ENCODE assay signal across 10 cellular contexts in the genomic region with DNA sequence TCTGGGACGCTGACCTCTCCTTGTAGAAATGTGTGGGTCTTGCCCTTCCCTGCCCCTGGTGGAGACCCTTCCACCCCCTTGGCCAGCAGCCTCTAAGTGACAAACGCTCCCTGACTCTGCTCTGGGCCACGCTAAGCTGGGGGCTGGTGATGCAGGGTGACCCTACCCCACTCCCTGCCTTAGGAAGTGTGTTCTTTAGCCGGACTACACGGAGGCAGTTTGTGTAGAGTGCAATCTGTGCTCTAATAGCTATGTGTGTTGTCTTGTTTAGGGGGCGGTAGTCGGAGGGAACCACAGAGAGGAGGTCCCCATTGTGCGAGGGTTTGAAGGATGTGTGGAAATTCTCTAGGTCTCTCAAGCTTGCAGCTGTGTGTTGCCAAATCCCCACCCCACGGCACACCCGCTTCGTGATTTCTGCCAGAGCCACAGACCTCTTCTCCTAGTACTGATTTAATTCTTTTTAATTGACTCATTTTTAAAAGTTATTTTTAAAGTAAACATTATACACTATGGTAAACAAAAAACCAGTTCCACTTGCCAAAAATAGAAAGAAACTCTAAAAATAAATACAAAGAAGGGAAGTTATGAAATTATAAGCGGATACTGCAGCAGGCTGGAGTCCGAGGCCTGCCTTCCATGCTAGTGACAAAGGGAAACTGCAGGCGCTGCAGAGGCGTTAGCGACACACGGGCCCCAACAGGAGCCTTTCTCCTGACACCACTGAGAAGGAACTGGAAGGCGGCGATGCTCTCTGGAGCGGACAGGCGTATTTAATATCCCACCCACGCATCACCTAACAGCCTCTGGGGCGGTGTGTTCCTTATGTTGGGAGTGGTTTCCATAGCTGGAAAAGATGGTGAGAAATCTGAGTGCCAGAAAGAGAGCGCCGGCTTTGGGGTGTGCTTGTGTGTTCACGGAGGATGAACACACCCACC.
DNase-seq lines count a peak whose midpoint lies in the region; ATAC-seq, FAIRE-seq and TF ChIP-seq lines count a peak whose summit lies in the region.
"Had no signal": no experiment of that assay in that cellular context is flagged by ENCODE, and none has a peak within 500 bp of the region (broad histone marks: within the 10 kb centered on the region; RNA-seq: fewer than 3 reads in every experiment).

No MANE protein-coding gene starts in this region.

- H3K27ac ChIP-seq in left lung (peak overlapping the region; percentile 44 to 76), thoracic aorta (peak overlapping the region; percentile 4 to 31)

- H3K9me3 ChIP-seq in left lung, result no peaks in the 10 kb centered on the region
- no peaks in the 10 kb centered on the region for H3K9me3 ChIP-seq in thoracic aorta

- H3K27me3 ChIP-seq in left lung, result no peaks in the 10 kb centered on the region
- no peaks in the 10 kb centered on the region for H3K27me3 ChIP-seq in thoracic aorta (replicated peaks; ENCODE audit: insufficient read depth)
- H3K27me3 ChIP-seq: dorsolateral prefrontal cortex had no signal

- H3K36me3 ChIP-seq in left lung (no peaks in the 10 kb centered on the region), thoracic aorta (no peaks in the 10 kb centered on the region)

- no peak for FAIRE-seq in GM19239 (lab: Jason Lieb, UNC)

- H3K4me1 ChIP-seq in left lung (peaks cover 9 to 32% of the 10 kb centered on the region in 2 donors), thoracic aorta (ENCODE audit: control insufficient read depth in 1 of 2, low read depth in 2 of 2) (peaks cover 13 to 19% of the 10 kb centered on the region in 2 donors)

- intact Hi-C loops in left lung (cut with DNase I), result no loop called here

- H3K4me3 ChIP-seq in left lung (no peak overlapping the region), thoracic aorta (peak overlapping the region; percentile 43)

- TF ChIP-seq CTCF in left lung (IDR thresholded peaks at IDR 0.05), result no peak
- no peak for TF ChIP-seq CTCF in thoracic aorta (IDR thresholded peaks at IDR 0.05)

- ATAC-seq in left lung (peak; percentile 86), thoracic aorta (ENCODE audit: insufficient number of reproducible peaks, low FRiP score, low read depth) (peak; percentile 33)

- DNase-seq in KBM-7 (peak; percentile 39), cerebellar cortex (ENCODE audit: low spot score) (peak; percentile 31), left lung (peak; percentile 77 to 83), thoracic aorta (ENCODE audit: low spot score) (no peak), GM19239 (ENCODE audit: insufficient read length, low spot score) (no peak), NCI-H524 (lab: John Stamatoyannopoulos, UW) (no peak), COR-L47 (lab: John Stamatoyannopoulos, UW) (no peak)
- DNase-seq in activated naive CD4-positive, alpha-beta T cell treated with Interleukin-2 at 50 U/mL for 16 hours, result no peak
- DNase-seq: activated CD4-positive, alpha-beta memory T cell treated with anti-CD3 and anti-CD28 coated beads for 36 hours had no signal

- in situ Hi-C loops in KBM-7 (cut with MboI; ENCODE audit: low pct_unique_long_range_greater_than_20kb, low sequenced_read_pairs), result no loop called here

Comparison
In these comparisons a context has a peak if more than half of its experiments do, and no peak if none do; other contexts are left out.
1. DNase-seq: peak in KBM-7 (single experiment), cerebellar cortex (single experiment) and left lung (2 of 2); none in thoracic aorta (single experiment), GM19239 (single experiment), NCI-H524 (0 of 2), COR-L47 (single experiment) and activated naive CD4-positive, alpha-beta T cell treated with Interleukin-2 at 50 U/mL for 16 hours (single experiment).